8 cellular contexts compared by ENCODE assay signal in genomic region chrX:119488749-119489148, GRCh38. TPM values are rescaled to one million over a fixed set of nuclear protein-coding genes. Genes with fewer than 3 reads are reported as not detected.
DNase-seq lines count a peak whose midpoint lies in the region; ATAC-seq and TF ChIP-seq lines count a peak whose summit lies in the region.

No MANE protein-coding gene starts in this region.

- DNase-seq in DMS53 (lab: John Stamatoyannopoulos, UW) (peak; percentile 78), HK-2 (ENCODE audit: unreplicated experiment) (peak; percentile 29), RWPE1 (ENCODE audit: low spot score) (no peak), choroid plexus epithelial cell (ENCODE audit: low read depth) (peak; percentile 58), lung microvascular endothelial cell (ENCODE audit: low read depth in 2 of 2) (peak; percentile 56 to 72), uterus (peak; percentile 28 to 38), COLO829 (ENCODE audit: low spot score) (no peak)

- no peaks in the 10 kb centered on the region for H3K9me3 ChIP-seq in uterus

- H3K27ac ChIP-seq in RWPE1 (no peak overlapping the region), uterus (no peak overlapping the region)

- H3K27me3 ChIP-seq in uterus: no peaks in the 10 kb centered on the region

- POLR2A ChIA-PET in RWPE1 (lab: Yijun Ruan, JAX; ENCODE audit: low non-redundant PET): no interaction called here

- TF ChIP-seq CTCF in RWPE1 (conservative IDR thresholded peaks at IDR 0.05; ENCODE audit: low read depth) (peak; percentile 52), choroid plexus epithelial cell (conservative IDR thresholded peaks at IDR 0.05; ENCODE audit: low read depth, low read length) (peak; percentile 59), uterus (IDR thresholded peaks at IDR 0.05) (peak; percentile 39 to 47 (median 44))

- H3K4me3 ChIP-seq in choroid plexus epithelial cell (ENCODE audit: low read depth, low read length) (no peak overlapping the region), uterus (no peak overlapping the region)

- no peak for TF ChIP-seq POLR2A in uterus (IDR thresholded peaks at IDR 0.05)

- H3K4me1 ChIP-seq in uterus: no peaks in the 10 kb centered on the region

- H3K36me3 ChIP-seq in uterus: no peaks in the 10 kb centered on the region

- ATAC-seq in GM21825 (IDR thresholded peaks at IDR 0.05; ENCODE audit: unreplicated experiment): no peak

- intact Hi-C loops in uterus (cut with DNase I; ENCODE audit: low total_unique reads): no loop called here

- CTCF ChIA-PET in RWPE1 (lab: Yijun Ruan, JAX): interaction anchor here (0.6 to 3.6 kb wide), 10 partner anchors 12 to 741 kb away, joined by 3 to 28 read pairs (median 4); no protein-coding TSS in a partner anchor

RNA-seq across cellular contexts. Expression of gene SLC25A5, which starts 20.5 kb away (rescaled TPM):
- total RNA-seq in lung microvascular endothelial cell (146 and 223 TPM in 2 replicates), uterus (100 to 1,000 TPM in 3 of 4 donors, 10 to 100 TPM in 1; 98.8 to 213 (median 135) TPM)

Comparison
In these comparisons a context has a peak if more than half of its experiments do, and no peak if none do; other contexts are left out.
1. DNase-seq: peak in DMS53 (single experiment), HK-2 (single experiment), choroid plexus epithelial cell (single experiment), lung microvascular endothelial cell (2 of 2) and uterus (2 of 2); none in RWPE1 (single experiment) and COLO829 (single experiment).
2. Peak in every context shown above with its lines, with median percentiles within 50 percentile points of each other: CTCF ChIP-seq.